Comparison of ENCODE assay signal across 16 cellular contexts in genomic region chr10:130924138-130924819, GRCh38.
A peak's percentile ranks its signal among the peaks of the same experiment; 100 is the strongest.
DNase-seq lines count a peak whose midpoint lies in the region; ATAC-seq and TF ChIP-seq lines count a peak whose summit lies in the region.
"Had no signal": no experiment of that assay in that cellular context is flagged by ENCODE, and none has a peak within 500 bp of the region (broad histone marks: within the 10 kb centered on the region; RNA-seq: fewer than 3 reads in every experiment).

No MANE protein-coding gene starts in this region.

- H3K9me3 ChIP-seq in adrenal gland (replicated peaks in 1 of 3): no peaks in the 10 kb centered on the region
- H3K9me3 ChIP-seq: BLaER1, ovary had no signal

- H3K4me1 Mint-ChIP-seq in nephron progenitor cell: no peaks in the 10 kb centered on the region

- H3K4me1 ChIP-seq in adrenal gland (replicated peaks in 1 of 2): no peaks in the 10 kb centered on the region

- H3K9me3 Mint-ChIP-seq in nephron progenitor cell: no peaks in the 10 kb centered on the region

- intact Hi-C loops in adrenal gland (cut with DNase I): no loop called here

- H3K4me3 Mint-ChIP-seq in nephron progenitor cell: no peak overlapping the region

- H3K27ac ChIP-seq in adrenal gland: no peak overlapping the region
- H3K27ac ChIP-seq: BLaER1, ovary had no signal

- no peaks in the 10 kb centered on the region for H3K36me3 ChIP-seq in adrenal gland (replicated peaks in 1 of 2)
- H3K36me3 ChIP-seq: BLaER1, ovary had no signal

- no peak overlapping the region for H3K27ac Mint-ChIP-seq in nephron progenitor cell

- peaks cover 15% of the 10 kb centered on the region for H3K27me3 ChIP-seq in adrenal gland
- H3K27me3 ChIP-seq: BLaER1, ovary had no signal

- no peak overlapping the region for H3K4me3 ChIP-seq in adrenal gland
- H3K4me3 ChIP-seq: BLaER1, ovary had no signal

- no peak for ATAC-seq in GM18517 (IDR thresholded peaks at IDR 0.05; ENCODE audit: unreplicated experiment)
- ATAC-seq in HG03378 (IDR thresholded peaks at IDR 0.05; ENCODE audit: unreplicated experiment): no peak
- ATAC-seq: activated CD4-positive, CD25-positive, alpha-beta regulatory T cell treated with anti-CD3 and anti-CD28 coated beads, Interleukin-2, amount 50 U/mL, for 24 hours had no signal

- DNase-seq in ELF-1 (ENCODE audit: low read depth, low spot score): peak; percentile 81
- DNase-seq in HEK293T (ENCODE audit: extremely low spot score): peak; percentile 61
- DNase-seq in adrenal gland: peak in 6 of 7 donors; percentile 28 to 49 (median 40)
- peak; percentile 84 for DNase-seq in nephron progenitor cell
- DNase-seq in NCI-H526 treated with DMSO at 0.1 percent for 48 hours (lab: John Stamatoyannopoulos, UW): no peak
- DNase-seq in NCI-H526 (lab: John Stamatoyannopoulos, UW): no peak
- DNase-seq: DMS79, Kasumi-1, NCI-H146, NCI-H524 treated with DMSO at 0.1 percent for 48 hours, ovary, T-helper 1 cell had no signal

- POLR2A ChIA-PET in HEK293T (lab: Yijun Ruan, JAX): no interaction called here

- TF ChIP-seq CTCF in adrenal gland (IDR thresholded peaks at IDR 0.05): no peak
- no peak for TF ChIP-seq CTCF in nephron progenitor cell (IDR thresholded peaks at IDR 0.05)

- CTCF ChIA-PET in HEK293T (lab: Yijun Ruan, JAX): no interaction called here

- 29 to 41% (median 34%) methylated on average over 13 to 17 of the region's 17 CpGs for WGBS in adrenal gland, 4 donors

- H3K27me3 Mint-ChIP-seq in nephron progenitor cell (ENCODE audit: low read depth, poor library complexity): peaks cover under 1% of the 10 kb centered on the region

- no peaks in the 10 kb centered on the region for H3K36me3 Mint-ChIP-seq in nephron progenitor cell (ENCODE audit: low read depth)

- no peak for TF ChIP-seq POLR2A in adrenal gland (IDR thresholded peaks at IDR 0.05)

TF ChIP-seq in HEK293T, 16 proteins besides CTCF, POLR2A, EP300 and RAD21:
- TF ChIP-seq FOXA1 (IDR thresholded peaks at IDR 0.05): no peak
- TF ChIP-seq TARDBP (IDR thresholded peaks at IDR 0.05): no peak
- TF ChIP-seq SP1 (IDR thresholded peaks at IDR 0.05): no peak
- TF ChIP-seq ZNF384 (IDR thresholded peaks at IDR 0.05): no peak
TF ChIP-seq in HEK293T: peak in this region for 0.

Comparison
In these comparisons a context has a peak if more than half of its experiments do, and no peak if none do; other contexts are left out.
1. DNase-seq: peak in ELF-1 (single experiment), HEK293T (single experiment), adrenal gland (6 of 7) and nephron progenitor cell (single experiment); none in NCI-H526 treated with DMSO at 0.1 percent for 48 hours (single experiment) and NCI-H526 (0 of 2).